1 cellular context compared by ENCODE assay signal in genomic region chr4:110631582-110632505, GRCh38.
TF ChIP-seq lines count a peak whose summit lies in the region.

No MANE protein-coding gene starts in this region.

TF ChIP-seq in HepG2, 621 proteins besides CTCF, POLR2A, EP300 and RAD21 (continued from another document and continues in another):
- TF ChIP-seq ZNF280D (CRISPR knock-in tag; IDR thresholded peaks at IDR 0.05) (no peak), MYNN (CRISPR knock-in tag; IDR thresholded peaks at IDR 0.05; ENCODE audit: low read depth) (no peak), ZNF407 (CRISPR knock-in tag; IDR thresholded peaks at IDR 0.05; ENCODE audit: not compliant biosample characterization) (no peak), ATM (IDR thresholded peaks at IDR 0.05; ENCODE audit: borderline replicate concordance) (no peak), ZNF780A (CRISPR knock-in tag; IDR thresholded peaks at IDR 0.05) (no peak), ATF3 (CRISPR knock-in tag; IDR thresholded peaks at IDR 0.05) (no peak), BCL6 (CRISPR knock-in tag; IDR thresholded peaks at IDR 0.05) (no peak), MEIS2 (CRISPR knock-in tag; IDR thresholded peaks at IDR 0.05) (no peak), MBNL3 (CRISPR knock-in tag; conservative IDR thresholded peaks at IDR 0.05) (no peak), ZMAT3 (CRISPR knock-in tag; conservative IDR thresholded peaks at IDR 0.05) (no peak), ATRX (CRISPR knock-in tag; IDR thresholded peaks at IDR 0.05; ENCODE audit: borderline replicate concordance) (no peak), ATF7-NPFF (CRISPR knock-in tag; IDR thresholded peaks at IDR 0.05; ENCODE audit: low read depth) (no peak), MAF1 (CRISPR knock-in tag; IDR thresholded peaks at IDR 0.05; ENCODE audit: borderline replicate concordance) (no peak), MLXIP (CRISPR knock-in tag; IDR thresholded peaks at IDR 0.05; ENCODE audit: borderline replicate concordance) (no peak), BHLHE40 (IDR thresholded peaks at IDR 0.05; ENCODE audit: low read length) (0 out of 2 replicates have a peak, but pooled peaks have one; percentile 28), DR1 (CRISPR knock-in tag; IDR thresholded peaks at IDR 0.05) (no peak), NCOA5 (CRISPR knock-in tag; IDR thresholded peaks at IDR 0.05) (no peak), SETDB1 (CRISPR knock-in tag; IDR thresholded peaks at IDR 0.05; ENCODE audit: borderline replicate concordance) (no peak), RORA (CRISPR knock-in tag; IDR thresholded peaks at IDR 0.05) (no peak), ZBTB20 (CRISPR knock-in tag; IDR thresholded peaks at IDR 0.05; ENCODE audit: borderline replicate concordance, low read depth) (no peak), ZNF570 (CRISPR knock-in tag; IDR thresholded peaks at IDR 0.05; ENCODE audit: borderline replicate concordance) (no peak), SP2 (CRISPR knock-in tag; IDR thresholded peaks at IDR 0.05) (no peak), SMAD9 (CRISPR knock-in tag; IDR thresholded peaks at IDR 0.05) (no peak), ZSCAN29 (CRISPR knock-in tag; conservative IDR thresholded peaks at IDR 0.05) (no peak), CENPX (CRISPR knock-in tag; IDR thresholded peaks at IDR 0.05) (no peak), ZFX (CRISPR knock-in tag; IDR thresholded peaks at IDR 0.05; ENCODE audit: low read depth) (no peak), JUNB (CRISPR knock-in tag; IDR thresholded peaks at IDR 0.05; ENCODE audit: borderline replicate concordance) (no peak), ZNF121 (CRISPR knock-in tag; IDR thresholded peaks at IDR 0.05) (no peak), HNF1A (IDR thresholded peaks at IDR 0.05; ENCODE audit: low read depth) (no peak), HNF1A (CRISPR knock-in tag; IDR thresholded peaks at IDR 0.05; ENCODE audit: borderline replicate concordance) (no peak), ELF1 (CRISPR knock-in tag; IDR thresholded peaks at IDR 0.05) (no peak), ZNF619 (CRISPR knock-in tag; IDR thresholded peaks at IDR 0.05) (0 out of 2 replicates have a peak, but pooled peaks have one; percentile 28), SALL1 (CRISPR knock-in tag; IDR thresholded peaks at IDR 0.05) (peak; percentile 34; the same call in 1 of the 2 replicates), FOXC1 (CRISPR knock-in tag; IDR thresholded peaks at IDR 0.05; ENCODE audit: borderline replicate concordance) (no peak), ZSCAN22 (CRISPR knock-in tag; IDR thresholded peaks at IDR 0.05) (no peak), RAD51 (IDR thresholded peaks at IDR 0.05; ENCODE audit: borderline replicate concordance) (no peak), DNMT3B (CRISPR knock-in tag; conservative IDR thresholded peaks at IDR 0.05) (no peak), ZNF275 (CRISPR knock-in tag; IDR thresholded peaks at IDR 0.05; ENCODE audit: borderline replicate concordance) (no peak), SRF (IDR thresholded peaks at IDR 0.05; ENCODE audit: low read depth, low read length) (no peak), SRSF9 (IDR thresholded peaks at IDR 0.05; ENCODE audit: borderline replicate concordance, insufficient read depth, low read depth, low read length, poor library complexity, severe bottlenecking) (no peak)
- TF ChIP-seq, protein P1, sequence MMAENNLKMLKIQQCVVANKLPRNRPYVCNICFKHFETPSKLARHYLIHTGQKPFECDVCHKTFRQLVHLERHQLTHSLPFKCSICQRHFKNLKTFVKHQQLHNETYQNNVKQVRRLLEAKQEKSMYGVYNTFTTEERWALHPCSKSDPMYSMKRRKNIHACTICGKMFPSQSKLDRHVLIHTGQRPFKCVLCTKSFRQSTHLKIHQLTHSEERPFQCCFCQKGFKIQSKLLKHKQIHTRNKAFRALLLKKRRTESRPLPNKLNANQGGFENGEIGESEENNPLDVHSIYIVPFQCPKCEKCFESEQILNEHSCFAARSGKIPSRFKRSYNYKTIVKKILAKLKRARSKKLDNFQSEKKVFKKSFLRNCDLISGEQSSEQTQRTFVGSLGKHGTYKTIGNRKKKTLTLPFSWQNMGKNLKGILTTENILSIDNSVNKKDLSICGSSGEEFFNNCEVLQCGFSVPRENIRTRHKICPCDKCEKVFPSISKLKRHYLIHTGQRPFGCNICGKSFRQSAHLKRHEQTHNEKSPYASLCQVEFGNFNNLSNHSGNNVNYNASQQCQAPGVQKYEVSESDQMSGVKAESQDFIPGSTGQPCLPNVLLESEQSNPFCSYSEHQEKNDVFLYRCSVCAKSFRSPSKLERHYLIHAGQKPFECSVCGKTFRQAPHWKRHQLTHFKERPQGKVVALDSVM (CRISPR knock-in tag; IDR thresholded peaks at IDR 0.05): no peak
